Comparison of ENCODE assay signal across 14 cellular contexts in the genomic region with DNA sequence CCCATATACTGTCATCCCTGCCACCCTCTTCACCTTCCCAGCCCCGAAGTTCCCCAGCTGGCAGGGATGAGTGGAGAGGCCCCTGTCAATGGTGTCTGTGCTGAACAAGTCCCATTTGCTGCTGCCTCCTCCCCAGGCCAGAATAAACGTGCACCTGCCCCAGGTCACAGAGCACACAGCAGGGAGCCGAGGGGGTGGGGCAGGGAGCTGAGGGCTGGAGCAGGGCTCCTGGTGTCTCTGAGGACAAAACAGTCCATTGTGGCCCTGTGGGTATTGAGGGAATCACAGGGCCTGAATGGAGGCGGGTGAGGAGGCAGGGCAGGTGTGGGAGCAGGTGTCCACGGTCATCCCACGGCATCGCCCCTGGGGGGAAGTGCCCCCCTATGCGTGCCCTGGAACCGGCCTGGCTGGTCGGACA. TPM values are rescaled to one million over a fixed set of nuclear protein-coding genes. Genes with fewer than 3 reads are reported as not detected.
A peak's percentile ranks its signal among the peaks of the same experiment; 100 is the strongest.
DNase-seq lines count a peak whose midpoint lies in the region; TF ChIP-seq lines count a peak whose summit lies in the region.
"Had no signal": no experiment of that assay in that cellular context is flagged by ENCODE, and none has a peak within 500 bp of the region (broad histone marks: within the 10 kb centered on the region; RNA-seq: fewer than 3 reads in every experiment).

No MANE protein-coding gene starts in this region.

- no peaks in the 10 kb centered on the region for H3K9me3 ChIP-seq in adrenal gland (replicated peaks in 1 of 3)
- H3K9me3 ChIP-seq: transverse colon had no signal

- no peak for TF ChIP-seq CTCF in adrenal gland (IDR thresholded peaks at IDR 0.05)

- intact Hi-C loops in adrenal gland (cut with DNase I), result no loop called here

- no peak overlapping the region for H3K4me3 ChIP-seq in adrenal gland
- H3K4me3 ChIP-seq: transverse colon had no signal

- no peak overlapping the region for H3K27ac ChIP-seq in adrenal gland
- H3K27ac ChIP-seq: transverse colon had no signal

- H3K27me3 ChIP-seq in adrenal gland, result no peaks in the 10 kb centered on the region
- H3K27me3 ChIP-seq: transverse colon had no signal

- H3K4me1 ChIP-seq in adrenal gland (replicated peaks in 1 of 2), result peaks cover 0 to 12% of the 10 kb centered on the region in 2 donors

- no peaks in the 10 kb centered on the region for H3K36me3 ChIP-seq in adrenal gland (replicated peaks in 1 of 2)
- H3K36me3 ChIP-seq: transverse colon had no signal

- WGBS in adrenal gland, 4 donors, result 55 to 82% (median 76%) methylated on average over 3 to 10 of the region's 10 CpGs

- DNase-seq in DMS53 (lab: John Stamatoyannopoulos, UW) (peak; percentile 99), NCI-H1105 treated with DMSO at 0.1 percent for 48 hours (lab: John Stamatoyannopoulos, UW) (peak; percentile 79), NCI-H748 (lab: John Stamatoyannopoulos, UW; ENCODE audit: unreplicated experiment) (peak; percentile 88), myocyte (ENCODE audit: low read depth) (peak; percentile 52), adrenal gland (no peak), dedifferentiated amniotic fluid mesenchymal stem cell (ENCODE audit: extremely low spot score) (no peak)
- no peak for DNase-seq in stimulated activated CD4-positive, alpha-beta T cell treated with anti-CD3 and anti-CD28 coated beads, Interleukin-15, amount 100 ng/mL, for 24 hours
- DNase-seq: activated CD4-positive, alpha-beta memory T cell treated with anti-CD3 and anti-CD28 coated beads for 36 hours; cerebellar nuclear complex; DMS79 treated with DMSO at 0.1 percent for 48 hours; mesenchymal stem cell; nucleus accumbens; stimulated activated CD4-positive, alpha-beta T cell treated with anti-CD3 and anti-CD28 coated beads, Interleukin-4, amount 100 ng/mL, for 24 hours; transverse colon had no signal

- TF ChIP-seq POLR2A in adrenal gland (IDR thresholded peaks at IDR 0.05), result no peak

RNA-seq across cellular contexts. Expression of a gene that starts 55.8 kb away (rescaled TPM):
- total RNA-seq in myocyte, result 0.72 and 1.8 TPM in 2 replicates
- polyA plus RNA-seq in myocyte (2012), result 0.28 TPM
- total RNA-seq in adrenal gland, result 10 to 100 TPM in 3 of 8 donors, 1 to 10 TPM in 5; 2.2 to 12.1 (median 8.4) TPM
- polyA plus RNA-seq in adrenal gland, result 10 to 100 TPM in 2 of 3 donors, 1 to 10 TPM in 1; 2.6 to 13.2 (median 10.9) TPM

Comparison
In these comparisons a context has a peak if more than half of its experiments do, and no peak if none do; other contexts are left out.
1. DNase-seq: peak in DMS53 (single experiment), NCI-H1105 treated with DMSO at 0.1 percent for 48 hours (single experiment), NCI-H748 (single experiment) and myocyte (single experiment); none in stimulated activated CD4-positive, alpha-beta T cell treated with anti-CD3 and anti-CD28 coated beads, Interleukin-15, amount 100 ng/mL, for 24 hours (single experiment), adrenal gland (0 of 7) and dedifferentiated amniotic fluid mesenchymal stem cell (single experiment).